In the genomic region with DNA sequence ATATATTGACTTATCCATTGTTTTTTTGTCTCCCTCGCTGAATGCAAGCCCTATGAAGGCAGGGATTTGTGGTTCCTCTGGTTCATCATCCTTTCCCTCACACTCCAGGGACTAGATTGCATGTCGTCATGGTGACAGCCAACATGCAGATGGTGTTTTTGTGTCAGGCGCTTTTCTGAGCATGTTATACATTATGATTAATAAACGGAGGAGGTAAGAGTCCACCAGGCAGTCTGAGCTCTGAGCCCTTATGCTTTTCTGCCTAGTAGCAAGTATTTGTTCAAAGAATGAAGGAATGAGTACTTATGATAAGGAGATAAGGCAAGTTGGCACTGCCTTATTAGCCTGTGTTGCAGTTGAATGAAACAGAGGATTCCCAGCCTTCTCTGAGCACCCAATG, we compare ENCODE assay signal across 24 cellular contexts.
DNase-seq lines count a peak whose midpoint lies in the region; ATAC-seq, FAIRE-seq and TF ChIP-seq lines count a peak whose summit lies in the region.
"Had no signal": no experiment of that assay in that cellular context is flagged by ENCODE, and none has a peak within 500 bp of the region (broad histone marks: within the 10 kb centered on the region; RNA-seq: fewer than 3 reads in every experiment).

No MANE protein-coding gene starts in this region.

- H3K4me1 Mint-ChIP-seq in stimulated activated memory B cell treated with anti-CD40 and anti-IgM and Interleukin-4, amounts not matched to agents 10 μg/mL and 1 μg/mL and 100 μg/mL, for 72 hours, result peaks cover 5% of the 10 kb centered on the region

- H3K27me3 Mint-ChIP-seq in stimulated activated memory B cell treated with anti-CD40 and anti-IgM and Interleukin-4, amounts not matched to agents 10 μg/mL and 1 μg/mL and 100 μg/mL, for 72 hours, result no peaks in the 10 kb centered on the region
- H3K27me3 Mint-ChIP-seq: CD4-positive, alpha-beta memory T cell had no signal

- no peak for TF ChIP-seq POLR2A in HepG2 (IDR thresholded peaks at IDR 0.05; ENCODE audit: insufficient read depth in 1 of 2, low read depth in 2 of 2, low read length in 2 of 2)
- no peak for TF ChIP-seq POLR2A in right lobe of liver (IDR thresholded peaks at IDR 0.05)
- no peak for TF ChIP-seq POLR2A in K562 (conservative IDR thresholded peaks at IDR 0.05)

- ATAC-seq in HepG2, result no peak
- ATAC-seq in right lobe of liver, result no peak
- ATAC-seq in K562, result no peak
- ATAC-seq in stimulated activated memory B cell treated with anti-CD40 and anti-IgM and Interleukin-4, amounts not matched to agents 10 μg/mL and 1 μg/mL and 100 μg/mL, for 72 hours, result no peak
- ATAC-seq: A549, GM23338 had no signal

- H3K36me3 ChIP-seq in HepG2 (replicated peaks in 1 of 2; ENCODE audit: control insufficient read depth in 1 of 2, insufficient read depth in 2 of 2, low read length in 2 of 2) (peaks cover 53 to 86% of the 10 kb centered on the region in 2 experiments), right lobe of liver (no peaks in the 10 kb centered on the region), K562 (ENCODE audit: control insufficient read depth, insufficient read depth, low read length) (no peaks in the 10 kb centered on the region; the same call in 2 of the 3 replicates), colonic mucosa (peaks cover 3% of the 10 kb centered on the region)
- H3K36me3 ChIP-seq: MG63 had no signal

- in situ Hi-C loops in HepG2 (cut with HindIII; ENCODE audit: extremely low pct_ligation_motif_present, low pct_unique_long_range_greater_than_20kb), result no loop called here
- in situ Hi-C loops in K562 (cut with MboI), result no loop called here

- POLR2A ChIA-PET in HepG2 (lab: Yijun Ruan, JAX) (interaction anchor here (4.3 kb wide), 1 partner anchor 24 kb away, joined by 26 read pairs; no protein-coding TSS in a partner anchor), K562 (lab: Yijun Ruan, JAX) (interaction anchor here (0.9 kb wide), 1 partner anchor 316 kb away, joined by 3 read pairs; no protein-coding TSS in a partner anchor)

- no peak overlapping the region for H3K9ac ChIP-seq in HepG2 (ENCODE audit: insufficient read depth, low read depth, low read length)
- no peak overlapping the region for H3K9ac ChIP-seq in K562 (ENCODE audit: insufficient read depth in 1 of 2, low read depth in 2 of 2, low read length in 2 of 2)
- no peak overlapping the region for H3K9ac ChIP-seq in colonic mucosa (ENCODE audit: low read depth in 2 of 2, low read length in 2 of 2)
- H3K9ac ChIP-seq: SK-N-SH had no signal

- H4K20me1 ChIP-seq in HepG2 (ENCODE audit: insufficient read depth, low read length) (0 out of 2 replicates have a peak, but pooled peaks cover 6% of the 10 kb centered on the region), K562 (replicated peaks; ENCODE audit: control insufficient read depth, insufficient read depth, low read length) (no peaks in the 10 kb centered on the region; the same call in 1 of the 2 replicates)

- no peak overlapping the region for H3K4me2 ChIP-seq in HepG2 (ENCODE audit: low read depth, low read length)
- no peak overlapping the region for H3K4me2 ChIP-seq in K562 (ENCODE audit: insufficient read depth, low read length)
- H3K4me2 ChIP-seq: A549, GM23338, SK-N-SH had no signal

- no peaks in the 10 kb centered on the region for H3K27me3 ChIP-seq in HepG2 (ENCODE audit: control insufficient read depth in 1 of 2, insufficient read depth in 2 of 2, low read length in 2 of 2)
- H3K27me3 ChIP-seq in right lobe of liver, result no peaks in the 10 kb centered on the region
- H3K27me3 ChIP-seq in K562 (ENCODE audit: control insufficient read depth in 2 of 2, insufficient read depth in 2 of 2, low read length in 2 of 2), result no peaks in the 10 kb centered on the region
- no peaks in the 10 kb centered on the region for H3K27me3 ChIP-seq in colonic mucosa
- H3K27me3 ChIP-seq: MG63 had no signal

- no peaks in the 10 kb centered on the region for H3K9me3 Mint-ChIP-seq in stimulated activated memory B cell treated with anti-CD40 and anti-IgM and Interleukin-4, amounts not matched to agents 10 μg/mL and 1 μg/mL and 100 μg/mL, for 72 hours
- H3K9me3 Mint-ChIP-seq: GM23338, H9 had no signal

- H3K4me1 ChIP-seq in HepG2 (ENCODE audit: insufficient read depth, low read length) (peaks cover 54% of the 10 kb centered on the region), right lobe of liver (peaks cover 0 to 44% (median 14%) of the 10 kb centered on the region in 4 donors), K562 (replicated peaks in 1 of 2; ENCODE audit: control insufficient read depth in 2 of 2, insufficient read depth in 2 of 2, low read length in 2 of 2) (no peaks in the 10 kb centered on the region), colonic mucosa (no peaks in the 10 kb centered on the region)

- H3K9me1 ChIP-seq in K562 (ENCODE audit: control insufficient read depth, insufficient read depth, low read length), result peaks cover 3% of the 10 kb centered on the region

- peaks cover 50% of the 10 kb centered on the region for H3K36me3 Mint-ChIP-seq in stimulated activated memory B cell treated with anti-CD40 and anti-IgM and Interleukin-4, amounts not matched to agents 10 μg/mL and 1 μg/mL and 100 μg/mL, for 72 hours

- H3K4me3 Mint-ChIP-seq in stimulated activated memory B cell treated with anti-CD40 and anti-IgM and Interleukin-4, amounts not matched to agents 10 μg/mL and 1 μg/mL and 100 μg/mL, for 72 hours, result no peak overlapping the region
- H3K4me3 Mint-ChIP-seq: CD4-positive, alpha-beta memory T cell; GM23338; H9 had no signal

- TF ChIP-seq RAD21 in HepG2 (CRISPR knock-in tag; IDR thresholded peaks at IDR 0.05) (no peak), K562 (CRISPR knock-in tag; conservative IDR thresholded peaks at IDR 0.05 in 1 of 2, IDR thresholded peaks at IDR 0.05 in 1 of 2) (no peak)

- H3K27ac ChIP-seq in HepG2 (ENCODE audit: extremely low read length, insufficient read depth, low read length) (no peak overlapping the region), right lobe of liver (peak overlapping the region in 1 of 3 donors; percentile 1), K562 (ENCODE audit: extremely low read depth, low read depth, low read length) (no peak overlapping the region), colonic mucosa (no peak overlapping the region)
- H3K27ac ChIP-seq: A549 had no signal

- H3K27ac Mint-ChIP-seq in stimulated activated memory B cell treated with anti-CD40 and anti-IgM and Interleukin-4, amounts not matched to agents 10 μg/mL and 1 μg/mL and 100 μg/mL, for 72 hours, result peak overlapping the region; percentile 2
- H3K27ac Mint-ChIP-seq: GM23338, H9 had no signal

- no peak for TF ChIP-seq EP300 in HepG2 (IDR thresholded peaks at IDR 0.05; ENCODE audit: low read depth in 2 of 2, low read length in 2 of 2)
- no peak for TF ChIP-seq EP300 in HepG2 (CRISPR knock-in tag; IDR thresholded peaks at IDR 0.05; ENCODE audit: borderline replicate concordance)
- no peak for TF ChIP-seq EP300 in K562 (IDR thresholded peaks at IDR 0.05; ENCODE audit: low read length)

- intact Hi-C loops in HepG2 (cut with micrococcal nuclease; ENCODE audit: unreplicated experiment), result no loop called here
- intact Hi-C loops in right lobe of liver (cut with DNase I), result no loop called here
- intact Hi-C loops in K562 (cut with micrococcal nuclease), result no loop called here
- intact Hi-C loops in colonic mucosa (cut with DNase I), result no loop called here

- no peak for DNase-seq in HepG2 (ENCODE audit: low spot score)
- DNase-seq in right lobe of liver, result no peak
- no peak for DNase-seq in K562 (ENCODE audit: extremely low read depth in 1 of 4, low spot score in 3 of 4)
- no peak for DNase-seq in colonic mucosa
- DNase-seq in DMS53 (lab: John Stamatoyannopoulos, UW), result no peak
- no peak for DNase-seq in NCI-H1105 (lab: John Stamatoyannopoulos, UW)
- DNase-seq: AML-193; C1 segment of cervical spinal cord; CD4-positive, alpha-beta memory T cell; H9; KG1; MG63; NCI-H187; NCI-H2081 treated with DMSO at 0.1 percent for 48 hours; NCI-H446; NCI-H524 treated with DMSO at 0.1 percent for 48 hours; NCI-H774; SK-N-SH; SW 1271 had no signal

- H2AFZ ChIP-seq in HepG2 (ENCODE audit: low read length) (no peak overlapping the region), K562 (ENCODE audit: low read depth, low read length) (no peak overlapping the region)
- H2AFZ ChIP-seq: GM23338 had no signal

- H3K79me2 ChIP-seq in HepG2 (ENCODE audit: insufficient read depth, low read length) (peaks cover 55% of the 10 kb centered on the region), K562 (ENCODE audit: control insufficient read depth, insufficient read depth, low read length) (no peaks in the 10 kb centered on the region)

- no peaks in the 10 kb centered on the region for H3K9me3 ChIP-seq in HepG2 (ENCODE audit: low read length)
- no peaks in the 10 kb centered on the region for H3K9me3 ChIP-seq in right lobe of liver
- no peaks in the 10 kb centered on the region for H3K9me3 ChIP-seq in K562 (replicated peaks; ENCODE audit: control insufficient read depth, insufficient read depth, low read depth, low read length)
- H3K9me3 ChIP-seq in colonic mucosa, result no peaks in the 10 kb centered on the region
- H3K9me3 ChIP-seq: A549, MG63, SK-N-SH had no signal

- CTCF ChIA-PET in HepG2 (lab: Yijun Ruan, JAX; ENCODE audit: low intra/inter-chr PET ratio, low total read pairs) (no interaction called here), K562 (lab: Yijun Ruan, JAX; ENCODE audit: low intra/inter-chr PET ratio) (no interaction called here)

- BruUV-seq in HepG2 (replicated peaks; lab: Mats Ljungman, UMichigan) (no TSS peak), K562 (replicated peaks; lab: Mats Ljungman, UMichigan) (no TSS peak)

- H3K4me3 ChIP-seq in HepG2 (replicated peaks in 1 of 3; ENCODE audit: insufficient read depth in 1 of 3, low read depth in 2 of 3, low read length in 3 of 3), result no peak overlapping the region
- no peak overlapping the region for H3K4me3 ChIP-seq in right lobe of liver
- H3K4me3 ChIP-seq in K562, result no peak overlapping the region
- H3K4me3 ChIP-seq in colonic mucosa, result no peak overlapping the region
- H3K4me3 ChIP-seq: A549, GM23338, MG63 had no signal

- FAIRE-seq in HepG2 (lab: Jason Lieb, UNC) (no peak), K562 (lab: Jason Lieb, UNC) (no peak)
- FAIRE-seq: A549, HTR-8/SVneo, RCC 7860 had no signal

- TF ChIP-seq CTCF in HepG2 (CRISPR knock-in tag; IDR thresholded peaks at IDR 0.05), result no peak
- no peak for TF ChIP-seq CTCF in right lobe of liver (IDR thresholded peaks at IDR 0.05)
- no peak for TF ChIP-seq CTCF in K562 (IDR thresholded peaks at IDR 0.05 in 2 of 3, conservative IDR thresholded peaks at IDR 0.05 in 1 of 3; ENCODE audit: insufficient read depth in 2 of 3, low read depth in 1 of 3, low read length in 3 of 3)
- no peak for TF ChIP-seq CTCF in colonic mucosa (IDR thresholded peaks at IDR 0.05)

- WGBS in HepG2 (ENCODE audit: low lambda C conversion rate), result 93% methylated on average over 4 of the region's 4 CpGs
- 93% methylated on average over 3 of the region's 4 CpGs for WGBS in right lobe of liver (ENCODE audit: insufficient coverage, low coverage, low lambda C conversion rate, missing lambda C conversion rate)
- 29% methylated on average over 4 of the region's 4 CpGs for WGBS in K562 (ENCODE audit: insufficient coverage, low coverage, missing lambda C conversion rate)

TF ChIP-seq in HepG2, 621 proteins besides CTCF, POLR2A, EP300 and RAD21 (continues in another document):
- TF ChIP-seq RFX1 (IDR thresholded peaks at IDR 0.05), result 0 out of 2 replicates have a peak, but pooled peaks have one; percentile 33
- no peak for TF ChIP-seq JUNB (CRISPR knock-in tag; IDR thresholded peaks at IDR 0.05; ENCODE audit: borderline replicate concordance)

TF ChIP-seq in K562, 482 proteins besides CTCF, POLR2A, EP300 and RAD21 (continues in another document):
- no peak for TF ChIP-seq KDM1A (IDR thresholded peaks at IDR 0.05)
- no peak for TF ChIP-seq ARHGAP35 (IDR thresholded peaks at IDR 0.05; ENCODE audit: partially characterized antibody)
